Comparison of ENCODE assay signal across 1 cellular context in the genomic region with DNA sequence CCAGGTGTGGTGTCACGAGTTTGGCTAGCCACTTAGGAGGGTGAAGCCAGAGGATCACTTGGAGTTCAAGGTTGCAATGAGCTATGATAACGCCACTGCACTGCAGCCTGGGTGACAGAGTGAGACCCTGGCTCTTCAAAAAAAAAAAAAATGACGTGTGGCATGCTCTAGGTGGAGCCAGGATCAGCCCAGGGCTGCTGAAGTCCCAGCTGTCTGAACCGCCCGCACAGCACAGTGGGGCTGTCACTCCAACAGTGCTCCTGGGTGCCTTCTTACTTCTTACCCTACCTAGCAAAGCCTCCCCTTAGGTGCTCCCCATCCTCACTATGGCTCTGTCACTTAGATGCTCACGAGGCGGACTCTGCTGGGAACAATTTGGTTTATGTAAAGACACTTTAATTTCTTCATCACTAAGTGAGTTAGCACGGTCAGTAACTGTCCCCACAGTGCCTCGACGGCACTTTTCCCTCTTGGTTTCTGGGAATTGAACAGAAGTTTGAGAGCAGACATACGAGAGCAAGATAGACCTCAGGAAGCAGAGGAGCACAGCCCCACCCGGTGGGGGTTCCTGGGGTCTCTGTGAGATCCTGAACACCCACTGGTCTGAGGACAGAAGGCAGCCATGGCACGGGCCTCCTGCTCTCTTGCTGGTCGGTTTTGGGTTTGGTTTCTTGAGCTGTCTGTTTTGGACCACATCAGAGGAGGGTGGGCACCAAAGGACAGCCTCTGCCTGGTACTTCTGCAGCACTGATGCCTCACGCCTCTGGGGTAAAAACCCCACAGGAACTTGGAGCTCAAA.
TF ChIP-seq lines count a peak whose summit lies in the region.

No MANE protein-coding gene starts in this region.

TF ChIP-seq in HCT116, 20 proteins besides CTCF, POLR2A, EP300 and RAD21 (continued from another document):
- TF ChIP-seq, protein P1, sequence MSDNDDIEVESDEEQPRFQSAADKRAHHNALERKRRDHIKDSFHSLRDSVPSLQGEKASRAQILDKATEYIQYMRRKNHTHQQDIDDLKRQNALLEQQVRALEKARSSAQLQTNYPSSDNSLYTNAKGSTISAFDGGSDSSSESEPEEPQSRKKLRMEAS (IDR thresholded peaks at IDR 0.05) = no peak
- TF ChIP-seq EGR1 (IDR thresholded peaks at IDR 0.05; ENCODE audit: low read depth) (no peak), ZFX (IDR thresholded peaks at IDR 0.05) (no peak), SP1 (IDR thresholded peaks at IDR 0.05; ENCODE audit: low read depth) (no peak), FOSL1 (IDR thresholded peaks at IDR 0.05; ENCODE audit: low read depth) (no peak), POLR2AphosphoS5 (IDR thresholded peaks at IDR 0.05; ENCODE audit: low read depth, low read length) (no peak), EZH2phosphoT487 (IDR thresholded peaks at IDR 0.05; ENCODE audit: borderline replicate concordance) (no peak), JUND (IDR thresholded peaks at IDR 0.05) (no peak), SRF (IDR thresholded peaks at IDR 0.05; ENCODE audit: low read depth) (no peak), TCF7L2 (IDR thresholded peaks at IDR 0.05; ENCODE audit: borderline replicate concordance, extremely low read depth, insufficient read depth, insufficient read length) (no peak)
- TF ChIP-seq, protein P2, sequence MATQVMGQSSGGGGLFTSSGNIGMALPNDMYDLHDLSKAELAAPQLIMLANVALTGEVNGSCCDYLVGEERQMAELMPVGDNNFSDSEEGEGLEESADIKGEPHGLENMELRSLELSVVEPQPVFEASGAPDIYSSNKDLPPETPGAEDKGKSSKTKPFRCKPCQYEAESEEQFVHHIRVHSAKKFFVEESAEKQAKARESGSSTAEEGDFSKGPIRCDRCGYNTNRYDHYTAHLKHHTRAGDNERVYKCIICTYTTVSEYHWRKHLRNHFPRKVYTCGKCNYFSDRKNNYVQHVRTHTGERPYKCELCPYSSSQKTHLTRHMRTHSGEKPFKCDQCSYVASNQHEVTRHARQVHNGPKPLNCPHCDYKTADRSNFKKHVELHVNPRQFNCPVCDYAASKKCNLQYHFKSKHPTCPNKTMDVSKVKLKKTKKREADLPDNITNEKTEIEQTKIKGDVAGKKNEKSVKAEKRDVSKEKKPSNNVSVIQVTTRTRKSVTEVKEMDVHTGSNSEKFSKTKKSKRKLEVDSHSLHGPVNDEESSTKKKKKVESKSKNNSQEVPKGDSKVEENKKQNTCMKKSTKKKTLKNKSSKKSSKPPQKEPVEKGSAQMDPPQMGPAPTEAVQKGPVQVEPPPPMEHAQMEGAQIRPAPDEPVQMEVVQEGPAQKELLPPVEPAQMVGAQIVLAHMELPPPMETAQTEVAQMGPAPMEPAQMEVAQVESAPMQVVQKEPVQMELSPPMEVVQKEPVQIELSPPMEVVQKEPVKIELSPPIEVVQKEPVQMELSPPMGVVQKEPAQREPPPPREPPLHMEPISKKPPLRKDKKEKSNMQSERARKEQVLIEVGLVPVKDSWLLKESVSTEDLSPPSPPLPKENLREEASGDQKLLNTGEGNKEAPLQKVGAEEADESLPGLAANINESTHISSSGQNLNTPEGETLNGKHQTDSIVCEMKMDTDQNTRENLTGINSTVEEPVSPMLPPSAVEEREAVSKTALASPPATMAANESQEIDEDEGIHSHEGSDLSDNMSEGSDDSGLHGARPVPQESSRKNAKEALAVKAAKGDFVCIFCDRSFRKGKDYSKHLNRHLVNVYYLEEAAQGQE (IDR thresholded peaks at IDR 0.05; ENCODE audit: low read depth) = no peak
- TF ChIP-seq, protein P3, sequence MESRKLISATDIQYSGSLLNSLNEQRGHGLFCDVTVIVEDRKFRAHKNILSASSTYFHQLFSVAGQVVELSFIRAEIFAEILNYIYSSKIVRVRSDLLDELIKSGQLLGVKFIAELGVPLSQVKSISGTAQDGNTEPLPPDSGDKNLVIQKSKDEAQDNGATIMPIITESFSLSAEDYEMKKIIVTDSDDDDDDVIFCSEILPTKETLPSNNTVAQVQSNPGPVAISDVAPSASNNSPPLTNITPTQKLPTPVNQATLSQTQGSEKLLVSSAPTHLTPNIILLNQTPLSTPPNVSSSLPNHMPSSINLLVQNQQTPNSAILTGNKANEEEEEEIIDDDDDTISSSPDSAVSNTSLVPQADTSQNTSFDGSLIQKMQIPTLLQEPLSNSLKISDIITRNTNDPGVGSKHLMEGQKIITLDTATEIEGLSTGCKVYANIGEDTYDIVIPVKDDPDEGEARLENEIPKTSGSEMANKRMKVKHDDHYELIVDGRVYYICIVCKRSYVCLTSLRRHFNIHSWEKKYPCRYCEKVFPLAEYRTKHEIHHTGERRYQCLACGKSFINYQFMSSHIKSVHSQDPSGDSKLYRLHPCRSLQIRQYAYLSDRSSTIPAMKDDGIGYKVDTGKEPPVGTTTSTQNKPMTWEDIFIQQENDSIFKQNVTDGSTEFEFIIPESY (IDR thresholded peaks at IDR 0.05; ENCODE audit: extremely low read depth, insufficient replicate concordance, low read length) = no peak
